In genomic region chr4:40199999-40200880, GRCh38 we compare ENCODE assay signal across 1 cellular context.
TF ChIP-seq lines count a peak whose summit lies in the region.

No MANE protein-coding gene starts in this region.

TF ChIP-seq in K562, 482 proteins besides CTCF, POLR2A, EP300 and RAD21 (continued from another document):
- TF ChIP-seq ZNF318 (IDR thresholded peaks at IDR 0.05; ENCODE audit: borderline replicate concordance in 1 of 2, low read depth in 1 of 2) = 0 out of 4 replicates have a peak, but pooled peaks of 1 of the 2 experiments have one; percentile 72
- TF ChIP-seq HMBOX1 (IDR thresholded peaks at IDR 0.05) = no peak; the same call in 1 of the 2 replicates
- peak in 1 of 2 experiments; percentile 29; a peak in 2 of 4 replicates for TF ChIP-seq HDAC1 (IDR thresholded peaks at IDR 0.05)
- peak; percentile 8; the same call in 1 of the 2 replicates for TF ChIP-seq SOX6 (IDR thresholded peaks at IDR 0.05)
- TF ChIP-seq MYC (IDR thresholded peaks at IDR 0.05; ENCODE audit: low read depth, low read length) = 0 out of 2 replicates have a peak, but pooled peaks have one; percentile 4
- peak; percentile 67; the same call in 1 of the 2 replicates for TF ChIP-seq MYC (CRISPR knock-in tag; IDR thresholded peaks at IDR 0.05; ENCODE audit: borderline replicate concordance, low read depth)
- TF ChIP-seq ZNF592 (IDR thresholded peaks at IDR 0.05) = peak; percentile 50
- peak; percentile 26; the same call in 1 of the 2 replicates for TF ChIP-seq RAD51 (IDR thresholded peaks at IDR 0.05; ENCODE audit: borderline replicate concordance, low read depth)
- no peak for TF ChIP-seq IFI16 (CRISPR knock-in tag; IDR thresholded peaks at IDR 0.05)
- no peak for TF ChIP-seq ZNF395 (CRISPR knock-in tag; IDR thresholded peaks at IDR 0.05)
- no peak for TF ChIP-seq ATF1 (CRISPR knock-in tag; IDR thresholded peaks at IDR 0.05)
- 0 out of 2 replicates have a peak, but pooled peaks have one; percentile 19 for TF ChIP-seq ATF1 (tag; IDR thresholded peaks at IDR 0.05)
- peak; percentile 21; the same call in 1 of the 2 replicates for TF ChIP-seq RBFOX2 (IDR thresholded peaks at IDR 0.05; ENCODE audit: low read depth, low read length)
- peak; percentile 25 for TF ChIP-seq POLR2B (IDR thresholded peaks at IDR 0.05; ENCODE audit: low read depth, partially characterized antibody)
- 0 out of 2 replicates have a peak, but pooled peaks have one; percentile 33 for TF ChIP-seq ZNF668 (CRISPR knock-in tag; IDR thresholded peaks at IDR 0.05)
- peak; percentile 18 for TF ChIP-seq HNRNPLL (IDR thresholded peaks at IDR 0.05; ENCODE audit: low read depth, low read length, poor library complexity, severe bottlenecking)
- peak; percentile 35 to 45 for TF ChIP-seq AFF1 (IDR thresholded peaks at IDR 0.05; ENCODE audit: low read depth in 1 of 2, partially characterized antibody in 2 of 2)
